In the genomic region with DNA sequence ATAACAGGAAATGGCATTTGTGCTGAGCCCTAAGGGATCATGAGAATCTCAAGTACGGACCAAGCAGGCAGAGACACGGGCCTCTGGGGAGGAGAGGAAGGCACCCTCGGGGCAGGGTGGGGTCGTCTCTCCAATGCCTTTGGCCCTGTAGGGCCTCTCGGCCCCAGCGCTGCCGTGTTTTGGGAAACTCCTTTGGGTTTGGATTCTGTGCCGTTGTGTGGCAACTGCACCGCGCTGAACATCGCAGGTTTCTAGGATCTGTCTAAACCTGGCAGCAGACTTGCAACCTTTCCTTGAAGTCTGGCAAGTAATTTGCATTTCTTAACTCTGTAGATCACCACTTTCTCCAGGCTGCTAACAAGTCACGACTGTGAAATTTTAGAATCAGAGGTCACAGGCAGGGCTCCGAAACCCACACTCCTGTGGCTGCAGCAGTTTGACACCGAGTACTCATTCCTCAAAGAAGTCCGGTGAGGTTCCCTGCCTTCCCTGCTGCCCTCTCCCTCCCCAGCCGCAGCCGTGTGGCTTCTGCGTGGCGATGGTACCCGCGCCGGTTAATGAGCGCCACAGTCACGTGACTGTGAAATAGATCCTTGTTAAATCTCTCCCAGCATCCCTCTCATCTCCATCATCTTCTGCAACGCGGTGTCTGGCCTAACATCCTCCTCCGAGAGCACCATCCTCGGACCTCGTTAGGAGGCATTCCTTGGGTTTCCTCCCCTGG, we compare ENCODE assay signal across 18 cellular contexts.
DNase-seq lines count a peak whose midpoint lies in the region; ATAC-seq and TF ChIP-seq lines count a peak whose summit lies in the region.
"Had no signal": no experiment of that assay in that cellular context is flagged by ENCODE, and none has a peak within 500 bp of the region (broad histone marks: within the 10 kb centered on the region; RNA-seq: fewer than 3 reads in every experiment).

No MANE protein-coding gene starts in this region.

- H3K9ac ChIP-seq in mammary epithelial cell (ENCODE audit: insufficient read depth, low read length) = no peak overlapping the region
- H3K9ac ChIP-seq: KMS-11 had no signal

- no peak for TF ChIP-seq POLR2A in GM18505 (IDR thresholded peaks at IDR 0.05; ENCODE audit: borderline replicate concordance, extremely low read depth, insufficient read depth, insufficient read length)

- H3K79me2 ChIP-seq in mammary epithelial cell (ENCODE audit: insufficient read depth, low read length) = no peaks in the 10 kb centered on the region

- H3K4me2 ChIP-seq in mammary epithelial cell (ENCODE audit: insufficient read depth, low read depth, low read length) = no peak overlapping the region
- H3K4me2 ChIP-seq: KMS-11 had no signal

- in situ Hi-C loops in mammary epithelial cell (cut with MboI; ENCODE audit: low sequenced_read_pairs in 2 of 2) = no loop called here

- no peaks in the 10 kb centered on the region for H3K27me3 Mint-ChIP-seq in MCF 10A (ENCODE audit: insufficient read depth, unreplicated experiment)
- no peaks in the 10 kb centered on the region for H3K27me3 Mint-ChIP-seq in activated T-helper 1 cell treated with anti-CD3 and anti-CD28 coated beads, Interleukin-12 subunit alpha, Interleukin-12 subunit beta, Interleukin-2, Interleukin-4 antibody, amounts not matched to agents 30 ng/mL and 10 ng/mL and 1 ng/mL, durations not matched to agents 14 hours and 24 hours and 36 hours (ENCODE audit: insufficient read depth)
- H3K27me3 Mint-ChIP-seq: activated naive CD4-positive, alpha-beta T cell treated with anti-CD3 and anti-CD28 coated beads, Interleukin-2, amount 50 U/mL, for 24 hours had no signal

- no peaks in the 10 kb centered on the region for H4K20me1 ChIP-seq in mammary epithelial cell (ENCODE audit: insufficient read depth, low read length)

- no peak overlapping the region for H3K27ac Mint-ChIP-seq in MCF 10A (ENCODE audit: low read depth, unreplicated experiment)
- H3K27ac Mint-ChIP-seq in activated T-helper 1 cell treated with anti-CD3 and anti-CD28 coated beads, Interleukin-12 subunit alpha, Interleukin-12 subunit beta, Interleukin-2, Interleukin-4 antibody, amounts not matched to agents 30 ng/mL and 10 ng/mL and 1 ng/mL, durations not matched to agents 14 hours and 24 hours and 36 hours = peak overlapping the region; percentile 12
- H3K27ac Mint-ChIP-seq: activated naive CD4-positive, alpha-beta T cell treated with anti-CD3 and anti-CD28 coated beads, Interleukin-2, amount 50 U/mL, for 24 hours had no signal

- no peak for ATAC-seq in HG03354 (IDR thresholded peaks at IDR 0.05; ENCODE audit: poor library complexity, severe bottlenecking, unreplicated experiment)
- ATAC-seq in GM18505 (IDR thresholded peaks at IDR 0.05; ENCODE audit: unreplicated experiment) = no peak
- ATAC-seq: foreskin keratinocyte, left lung had no signal

- DNase-seq in mammary epithelial cell (peak; percentile 2), MCF 10A (ENCODE audit: unreplicated experiment) (no peak), left kidney (ENCODE audit: low read depth, low spot score) (peak; percentile 65), NOMO-1 treated with dmso at 0.1 percent for 144 hours (lab: John Stamatoyannopoulos, UW; ENCODE audit: unreplicated experiment) (no peak)
- DNase-seq in activated T-helper 1 cell treated with anti-CD3 and anti-CD28 coated beads, Interleukin-12 subunit alpha, Interleukin-12 subunit beta, Interleukin-2, Interleukin-4 antibody, amounts not matched to agents 30 ng/mL and 10 ng/mL and 1 ng/mL, durations not matched to agents 14 hours and 24 hours and 36 hours (ENCODE audit: low spot score) = no peak
- DNase-seq: activated CD4-positive, alpha-beta T cell treated with anti-CD3 and anti-CD28 coated beads for 48 hours; effector CD4-positive, alpha-beta T cell; left lung; midbrain; NCI-H187; NCI-H526 treated with DMSO at 0.1 percent for 48 hours; testis had no signal

- POLR2A ChIA-PET in MCF 10A (lab: Yijun Ruan, JAX) = interaction anchor here (0.6 kb wide), 1 partner anchor 14 kb away, joined by 4 read pairs; no protein-coding TSS in a partner anchor

- H2AFZ ChIP-seq in mammary epithelial cell (ENCODE audit: low read depth, low read length) = no peak overlapping the region

- TF ChIP-seq CTCF in mammary epithelial cell (conservative IDR thresholded peaks at IDR 0.05 in 1 of 2, IDR thresholded peaks at IDR 0.05 in 1 of 2; ENCODE audit: extremely low read depth in 1 of 2, insufficient read depth in 1 of 2, low read depth in 1 of 2, low read length in 2 of 2) (no peak), MCF 10A (IDR thresholded peaks at IDR 0.05; ENCODE audit: unreplicated experiment) (no peak)

- CTCF ChIA-PET in mammary epithelial cell (lab: Charles Lee; ENCODE audit: low non-redundant PET) = no interaction called here
- CTCF ChIA-PET in MCF 10A (lab: Yijun Ruan, JAX) = no interaction called here

- peaks cover 97% of the 10 kb centered on the region for H3K36me3 Mint-ChIP-seq in MCF 10A (ENCODE audit: insufficient read depth, unreplicated experiment)
- peaks cover 68% of the 10 kb centered on the region for H3K36me3 Mint-ChIP-seq in activated T-helper 1 cell treated with anti-CD3 and anti-CD28 coated beads, Interleukin-12 subunit alpha, Interleukin-12 subunit beta, Interleukin-2, Interleukin-4 antibody, amounts not matched to agents 30 ng/mL and 10 ng/mL and 1 ng/mL, durations not matched to agents 14 hours and 24 hours and 36 hours (ENCODE audit: low read depth)

- no peaks in the 10 kb centered on the region for H3K9me3 Mint-ChIP-seq in MCF 10A (ENCODE audit: unreplicated experiment)
- no peaks in the 10 kb centered on the region for H3K9me3 Mint-ChIP-seq in activated T-helper 1 cell treated with anti-CD3 and anti-CD28 coated beads, Interleukin-12 subunit alpha, Interleukin-12 subunit beta, Interleukin-2, Interleukin-4 antibody, amounts not matched to agents 30 ng/mL and 10 ng/mL and 1 ng/mL, durations not matched to agents 14 hours and 24 hours and 36 hours
- H3K9me3 Mint-ChIP-seq: activated naive CD4-positive, alpha-beta T cell treated with anti-CD3 and anti-CD28 coated beads, Interleukin-2, amount 50 U/mL, for 24 hours had no signal

- dilution Hi-C loops in mammary epithelial cell (cut with HindIII; ENCODE audit: low sequenced_read_pairs) = no loop called here

- H3K4me3 ChIP-seq in mammary epithelial cell (replicated peaks in 1 of 3; ENCODE audit: insufficient read depth in 1 of 3, low read depth in 2 of 3, low read length in 3 of 3) = no peak overlapping the region
- H3K4me3 ChIP-seq: left lung, testis, vagina had no signal

- H3K27me3 ChIP-seq in mammary epithelial cell (ENCODE audit: insufficient read depth, low read length) = no peaks in the 10 kb centered on the region
- H3K27me3 ChIP-seq: foreskin keratinocyte, left lung, testis, vagina had no signal

- H3K27ac ChIP-seq in mammary epithelial cell (ENCODE audit: insufficient read depth, low read depth, low read length) = no peak overlapping the region
- H3K27ac ChIP-seq: foreskin keratinocyte, KMS-11, left lung, testis, vagina had no signal

- no peaks in the 10 kb centered on the region for H3K9me3 ChIP-seq in mammary epithelial cell (replicated peaks; ENCODE audit: insufficient read depth, low read length)
- H3K9me3 ChIP-seq: left lung, testis, vagina had no signal

- H3K4me1 Mint-ChIP-seq in MCF 10A (ENCODE audit: insufficient read depth, unreplicated experiment) = no peaks in the 10 kb centered on the region
- H3K4me1 Mint-ChIP-seq in activated T-helper 1 cell treated with anti-CD3 and anti-CD28 coated beads, Interleukin-12 subunit alpha, Interleukin-12 subunit beta, Interleukin-2, Interleukin-4 antibody, amounts not matched to agents 30 ng/mL and 10 ng/mL and 1 ng/mL, durations not matched to agents 14 hours and 24 hours and 36 hours (ENCODE audit: low read depth) = peaks cover 18% of the 10 kb centered on the region
- H3K4me1 Mint-ChIP-seq: activated naive CD4-positive, alpha-beta T cell treated with anti-CD3 and anti-CD28 coated beads, Interleukin-2, amount 50 U/mL, for 24 hours had no signal

- H3K4me3 Mint-ChIP-seq in MCF 10A (ENCODE audit: unreplicated experiment) = no peak overlapping the region
- H3K4me3 Mint-ChIP-seq in activated T-helper 1 cell treated with anti-CD3 and anti-CD28 coated beads, Interleukin-12 subunit alpha, Interleukin-12 subunit beta, Interleukin-2, Interleukin-4 antibody, amounts not matched to agents 30 ng/mL and 10 ng/mL and 1 ng/mL, durations not matched to agents 14 hours and 24 hours and 36 hours = no peak overlapping the region
- H3K4me3 Mint-ChIP-seq: activated naive CD4-positive, alpha-beta T cell treated with anti-CD3 and anti-CD28 coated beads, Interleukin-2, amount 50 U/mL, for 24 hours had no signal

- WGBS in mammary epithelial cell (ENCODE audit: low coverage, missing lambda C conversion rate) = 88% methylated on average over 24 of the region's 29 CpGs

- H3K36me3 ChIP-seq in mammary epithelial cell (ENCODE audit: insufficient read depth, low read length) = peaks cover 40% of the 10 kb centered on the region

- intact Hi-C loops in mammary epithelial cell (cut with micrococcal nuclease) (no loop called here), MCF 10A (cut with micrococcal nuclease) (no loop called here)
- intact Hi-C loops in activated T-helper 1 cell treated with anti-CD3 and anti-CD28 coated beads, Interleukin-12 subunit alpha, Interleukin-12 subunit beta, Interleukin-2, Interleukin-4 antibody, amounts not matched to agents 30 ng/mL and 10 ng/mL and 1 ng/mL, durations not matched to agents 14 hours and 24 hours and 36 hours (cut with micrococcal nuclease) = no loop called here

- H3K4me1 ChIP-seq in mammary epithelial cell (ENCODE audit: insufficient read depth, low read length) = no peaks in the 10 kb centered on the region
- H3K4me1 ChIP-seq: foreskin keratinocyte, left lung, testis, vagina had no signal

- BruUV-seq in mammary epithelial cell (replicated peaks; lab: Mats Ljungman, UMichigan) (no TSS peak), MCF 10A (replicated peaks; lab: Mats Ljungman, UMichigan) (no TSS peak)

Comparison
In these comparisons a context has a peak if more than half of its experiments do, and no peak if none do; other contexts are left out.
1. DNase-seq: peak in mammary epithelial cell (single experiment) and left kidney (single experiment); none in MCF 10A (single experiment), activated T-helper 1 cell treated with anti-CD3 and anti-CD28 coated beads, Interleukin-12 subunit alpha, Interleukin-12 subunit beta, Interleukin-2, Interleukin-4 antibody, amounts not matched to agents 30 ng/mL and 10 ng/mL and 1 ng/mL, durations not matched to agents 14 hours and 24 hours and 36 hours (single experiment) and NOMO-1 treated with dmso at 0.1 percent for 144 hours (single experiment).